Comparison of ENCODE assay signal across 8 cellular contexts in genomic region chr17:37671813-37672544, GRCh38. TPM values are rescaled to one million over a fixed set of nuclear protein-coding genes. Genes with fewer than 3 reads are reported as not detected.
DNase-seq lines count a peak whose midpoint lies in the region; ATAC-seq and TF ChIP-seq lines count a peak whose summit lies in the region.

No MANE protein-coding gene starts in this region.

- H3K4me1 ChIP-seq in breast epithelium (no peaks in the 10 kb centered on the region), SK-N-SH (ENCODE audit: control insufficient read depth in 1 of 2, insufficient read depth in 2 of 2, low read depth in 1 of 2, low read length in 1 of 2) (peaks cover 0 to 19% of the 10 kb centered on the region in 2 experiments; a peak in 1 of 4 replicates), foreskin keratinocyte (peaks cover 18% of the 10 kb centered on the region), neural progenitor cell (no peaks in the 10 kb centered on the region)
- no peaks in the 10 kb centered on the region for H3K4me1 ChIP-seq in effector memory CD4-positive, alpha-beta T cell (ENCODE audit: control insufficient read depth, insufficient read depth, low read length, poor library complexity, severe bottlenecking)

- H3K4me3 ChIP-seq in breast epithelium, result no peak overlapping the region
- no peak overlapping the region for H3K4me3 ChIP-seq in SK-N-SH (ENCODE audit: low read depth in 2 of 2, low read length in 1 of 2)
- no peak overlapping the region for H3K4me3 ChIP-seq in neural progenitor cell
- no peak overlapping the region for H3K4me3 ChIP-seq in effector memory CD4-positive, alpha-beta T cell (ENCODE audit: insufficient read depth, low read depth, low read length, poor library complexity, severe bottlenecking)

- POLR2A ChIA-PET in MCF 10A (lab: Yijun Ruan, JAX), result interaction anchor here (0.5 to 1.6 kb wide), 7 partner anchors 12 to 580 kb away, joined by 3 to 8 read pairs (median 3); partner anchors contain the start of gene DDX52
- POLR2A ChIA-PET in SK-N-SH (lab: Yijun Ruan, JAX), result no interaction called here

- H3K27ac ChIP-seq in breast epithelium (no peak overlapping the region), SK-N-SH (ENCODE audit: low read depth in 2 of 2, low read length in 1 of 2) (peak overlapping the region in 1 of 2 experiments; percentile 74; a peak in 2 of 4 replicates), foreskin keratinocyte (peak overlapping the region; percentile 65), neural progenitor cell (no peak overlapping the region)
- no peak overlapping the region for H3K27ac ChIP-seq in effector memory CD4-positive, alpha-beta T cell (ENCODE audit: insufficient read depth, low read length, poor library complexity, severe bottlenecking)

- TF ChIP-seq CTCF in MCF 10A (IDR thresholded peaks at IDR 0.05; ENCODE audit: unreplicated experiment) (no peak), breast epithelium (IDR thresholded peaks at IDR 0.05) (no peak), SK-N-SH (IDR thresholded peaks at IDR 0.05) (no peak), foreskin keratinocyte (conservative IDR thresholded peaks at IDR 0.05) (no peak), neural progenitor cell (IDR thresholded peaks at IDR 0.05) (no peak)

- no peak for TF ChIP-seq POLR2A in breast epithelium (IDR thresholded peaks at IDR 0.05)

- H3K36me3 Mint-ChIP-seq in MCF 10A (ENCODE audit: insufficient read depth, unreplicated experiment) (no peaks in the 10 kb centered on the region), neural progenitor cell (no peaks in the 10 kb centered on the region)

- BruUV-seq in MCF 10A (replicated peaks; lab: Mats Ljungman, UMichigan), result TSS peak; percentile 74

- no peaks in the 10 kb centered on the region for H4K20me1 ChIP-seq in SK-N-SH (ENCODE audit: insufficient read depth)
- no peaks in the 10 kb centered on the region for H4K20me1 ChIP-seq in neural progenitor cell (ENCODE audit: low read depth)

- H3K9me2 ChIP-seq in SK-N-SH, result no peaks in the 10 kb centered on the region

- CTCF ChIA-PET in MCF 10A (lab: Yijun Ruan, JAX) (interaction anchor here (0.6 to 1.6 kb wide), 6 partner anchors 9 to 130 kb away, joined by 3 to 5 read pairs (median 4); no protein-coding TSS in a partner anchor), SK-N-SH (lab: Yijun Ruan, JAX) (no interaction called here)

- ATAC-seq in foreskin keratinocyte (peak; percentile 94), GM18909 (IDR thresholded peaks at IDR 0.05; ENCODE audit: poor library complexity, unreplicated experiment) (no peak)

- H3K4me2 ChIP-seq in SK-N-SH, result peak overlapping the region; percentile 44
- H3K4me2 ChIP-seq in neural progenitor cell, result no peak overlapping the region

- TF ChIP-seq EP300 in SK-N-SH (IDR thresholded peaks at IDR 0.05; ENCODE audit: borderline replicate concordance in 1 of 2, low read depth in 1 of 2, low read length in 1 of 2), result 0 out of 4 replicates have a peak, but pooled peaks of 1 of the 2 experiments have one; percentile 28

- H3K36me3 ChIP-seq in breast epithelium (no peaks in the 10 kb centered on the region), SK-N-SH (replicated peaks in 1 of 2; ENCODE audit: control insufficient read depth in 1 of 2, insufficient read depth in 2 of 2, low read length in 1 of 2) (no peaks in the 10 kb centered on the region), neural progenitor cell (no peaks in the 10 kb centered on the region)
- H3K36me3 ChIP-seq in effector memory CD4-positive, alpha-beta T cell (ENCODE audit: control insufficient read depth, insufficient read depth, low read length), result no peaks in the 10 kb centered on the region

- H3K27ac Mint-ChIP-seq in MCF 10A (ENCODE audit: low read depth, unreplicated experiment), result peak overlapping the region; percentile 70
- H3K27ac Mint-ChIP-seq in neural progenitor cell, result no peak overlapping the region

- H3K9me3 ChIP-seq in breast epithelium (no peaks in the 10 kb centered on the region), SK-N-SH (no peaks in the 10 kb centered on the region), neural progenitor cell (ENCODE audit: low read depth) (no peaks in the 10 kb centered on the region)
- H3K9me3 ChIP-seq in effector memory CD4-positive, alpha-beta T cell (ENCODE audit: control insufficient read depth, low read length), result no peaks in the 10 kb centered on the region

- H3K27me3 ChIP-seq in breast epithelium (no peaks in the 10 kb centered on the region), SK-N-SH (ENCODE audit: insufficient read depth) (no peaks in the 10 kb centered on the region), foreskin keratinocyte (no peaks in the 10 kb centered on the region), neural progenitor cell (no peaks in the 10 kb centered on the region)
- peaks cover 3% of the 10 kb centered on the region for H3K27me3 ChIP-seq in effector memory CD4-positive, alpha-beta T cell (replicated peaks; ENCODE audit: control insufficient read depth, insufficient read depth, low read length, poor library complexity, severe bottlenecking)

- 37% methylated on average over 2 of the region's 2 CpGs for WGBS in SK-N-SH (ENCODE audit: low lambda C conversion rate)

- DNase-seq in MCF 10A (ENCODE audit: unreplicated experiment) (peak; percentile 75), breast epithelium (ENCODE audit: low spot score in 2 of 2) (no peak), SK-N-SH (no peak), foreskin keratinocyte (peak; percentile 97 to 98), neural progenitor cell (ENCODE audit: low spot score) (no peak), putamen (ENCODE audit: low spot score) (no peak)
- DNase-seq in effector memory CD4-positive, alpha-beta T cell, result no peak

- H3K79me2 ChIP-seq in SK-N-SH (ENCODE audit: insufficient read depth) (no peaks in the 10 kb centered on the region), neural progenitor cell (ENCODE audit: low read depth) (no peaks in the 10 kb centered on the region)

- H2AFZ ChIP-seq in SK-N-SH (ENCODE audit: low read depth), result peak overlapping the region; percentile 32; the same call in 1 of the 2 replicates
- H2AFZ ChIP-seq in neural progenitor cell (replicated peaks), result no peak overlapping the region

- H3K27me3 Mint-ChIP-seq in MCF 10A (ENCODE audit: insufficient read depth, unreplicated experiment), result no peaks in the 10 kb centered on the region
- H3K27me3 Mint-ChIP-seq in neural progenitor cell (ENCODE audit: insufficient read depth, low read depth), result peaks cover 9% of the 10 kb centered on the region

- H3K9ac ChIP-seq in SK-N-SH (peak overlapping the region; percentile 46), neural progenitor cell (no peak overlapping the region)

- H3K4me1 Mint-ChIP-seq in MCF 10A (ENCODE audit: insufficient read depth, unreplicated experiment) (peaks cover 19% of the 10 kb centered on the region), neural progenitor cell (peaks cover 23% of the 10 kb centered on the region)

- H3F3A ChIP-seq in SK-N-SH (replicated peaks; ENCODE audit: insufficient read depth) (peaks cover 3% of the 10 kb centered on the region), neural progenitor cell (ENCODE audit: low read depth) (no peaks in the 10 kb centered on the region)

- H3K4me3 Mint-ChIP-seq in MCF 10A (ENCODE audit: unreplicated experiment) (no peak overlapping the region), neural progenitor cell (no peak overlapping the region)

- no peak for TF ChIP-seq RAD21 in SK-N-SH (IDR thresholded peaks at IDR 0.05; ENCODE audit: low read length)

- H3K9me3 Mint-ChIP-seq in MCF 10A (ENCODE audit: unreplicated experiment), result no peaks in the 10 kb centered on the region
- H3K9me3 Mint-ChIP-seq in neural progenitor cell, result no peaks in the 10 kb centered on the region

- intact Hi-C loops in MCF 10A (cut with micrococcal nuclease), result no loop called here
- intact Hi-C loops in breast epithelium (cut with DNase I; ENCODE audit: low total_unique reads), result no loop called here

TF ChIP-seq in SK-N-SH, 30 proteins besides CTCF, POLR2A, EP300 and RAD21 (continues in another document):
- TF ChIP-seq, protein P1, sequence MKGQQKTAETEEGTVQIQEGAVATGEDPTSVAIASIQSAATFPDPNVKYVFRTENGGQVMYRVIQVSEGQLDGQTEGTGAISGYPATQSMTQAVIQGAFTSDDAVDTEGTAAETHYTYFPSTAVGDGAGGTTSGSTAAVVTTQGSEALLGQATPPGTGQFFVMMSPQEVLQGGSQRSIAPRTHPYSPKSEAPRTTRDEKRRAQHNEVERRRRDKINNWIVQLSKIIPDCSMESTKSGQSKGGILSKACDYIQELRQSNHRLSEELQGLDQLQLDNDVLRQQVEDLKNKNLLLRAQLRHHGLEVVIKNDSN (IDR thresholded peaks at IDR 0.05; ENCODE audit: borderline replicate concordance, low read depth), result no peak
- TF ChIP-seq, protein P2, sequence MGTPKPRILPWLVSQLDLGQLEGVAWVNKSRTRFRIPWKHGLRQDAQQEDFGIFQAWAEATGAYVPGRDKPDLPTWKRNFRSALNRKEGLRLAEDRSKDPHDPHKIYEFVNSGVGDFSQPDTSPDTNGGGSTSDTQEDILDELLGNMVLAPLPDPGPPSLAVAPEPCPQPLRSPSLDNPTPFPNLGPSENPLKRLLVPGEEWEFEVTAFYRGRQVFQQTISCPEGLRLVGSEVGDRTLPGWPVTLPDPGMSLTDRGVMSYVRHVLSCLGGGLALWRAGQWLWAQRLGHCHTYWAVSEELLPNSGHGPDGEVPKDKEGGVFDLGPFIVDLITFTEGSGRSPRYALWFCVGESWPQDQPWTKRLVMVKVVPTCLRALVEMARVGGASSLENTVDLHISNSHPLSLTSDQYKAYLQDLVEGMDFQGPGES (IDR thresholded peaks at IDR 0.05; ENCODE audit: low read depth, low read length), result no peak
- TF ChIP-seq NFIC (IDR thresholded peaks at IDR 0.05; ENCODE audit: borderline replicate concordance) (no peak; the same call in 1 of the 2 replicates), POLR2AphosphoS5 (IDR thresholded peaks at IDR 0.05; ENCODE audit: low read depth, low read length) (peak; percentile 29; the same call in 1 of the 2 replicates), RXRA (IDR thresholded peaks at IDR 0.05; ENCODE audit: borderline replicate concordance, low read depth) (peak; percentile 18; the same call in 1 of the 2 replicates)
- TF ChIP-seq, protein P3, sequence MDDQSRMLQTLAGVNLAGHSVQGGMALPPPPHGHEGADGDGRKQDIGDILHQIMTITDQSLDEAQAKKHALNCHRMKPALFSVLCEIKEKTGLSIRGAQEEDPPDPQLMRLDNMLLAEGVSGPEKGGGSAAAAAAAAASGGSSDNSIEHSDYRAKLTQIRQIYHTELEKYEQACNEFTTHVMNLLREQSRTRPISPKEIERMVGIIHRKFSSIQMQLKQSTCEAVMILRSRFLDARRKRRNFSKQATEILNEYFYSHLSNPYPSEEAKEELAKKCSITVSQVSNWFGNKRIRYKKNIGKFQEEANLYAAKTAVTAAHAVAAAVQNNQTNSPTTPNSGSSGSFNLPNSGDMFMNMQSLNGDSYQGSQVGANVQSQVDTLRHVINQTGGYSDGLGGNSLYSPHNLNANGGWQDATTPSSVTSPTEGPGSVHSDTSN (IDR thresholded peaks at IDR 0.05), result no peak; the same call in 1 of the 2 replicates

RNA-seq across cellular contexts. Expression of gene DDX52, which starts 28.7 kb away (rescaled TPM):
- total RNA-seq in MCF 10A (2022), result 37.8 and 42.5 TPM in 2 replicates
- total RNA-seq in breast epithelium, result 10 to 100 TPM; 15.8 to 29.3 (median 20.0) TPM
- polyA plus RNA-seq in SK-N-SH (2012; rRNA removed), result 7.3 and 9.5 TPM in 2 replicates
- polyA plus RNA-seq in SK-N-SH (2012; cell fraction: cytosol; rRNA removed), result 7.8 and 9.5 TPM in 2 replicates
- polyA plus RNA-seq in SK-N-SH (2012; cell fraction: nucleus; rRNA removed), result 8.8 and 20.1 TPM in 2 replicates
- total RNA-seq in foreskin keratinocyte, result 29.6 and 30.5 TPM in 2 replicates
- polyA plus RNA-seq in foreskin keratinocyte, result 13.0 and 14.9 TPM in 2 replicates
- 43.5 and 55.3 TPM in 2 replicates for total RNA-seq in neural progenitor cell (ENCODE audit: low replicate concordance)

Comparison
In these comparisons a context has a peak if more than half of its experiments do, and no peak if none do; other contexts are left out.
1. DNase-seq: peak in MCF 10A (single experiment) and foreskin keratinocyte (2 of 2); none in breast epithelium (0 of 2), SK-N-SH (single experiment), neural progenitor cell (single experiment), effector memory CD4-positive, alpha-beta T cell (0 of 3) and putamen (single experiment).